ENCODE assay signal across 1 cellular context in the genomic region with DNA sequence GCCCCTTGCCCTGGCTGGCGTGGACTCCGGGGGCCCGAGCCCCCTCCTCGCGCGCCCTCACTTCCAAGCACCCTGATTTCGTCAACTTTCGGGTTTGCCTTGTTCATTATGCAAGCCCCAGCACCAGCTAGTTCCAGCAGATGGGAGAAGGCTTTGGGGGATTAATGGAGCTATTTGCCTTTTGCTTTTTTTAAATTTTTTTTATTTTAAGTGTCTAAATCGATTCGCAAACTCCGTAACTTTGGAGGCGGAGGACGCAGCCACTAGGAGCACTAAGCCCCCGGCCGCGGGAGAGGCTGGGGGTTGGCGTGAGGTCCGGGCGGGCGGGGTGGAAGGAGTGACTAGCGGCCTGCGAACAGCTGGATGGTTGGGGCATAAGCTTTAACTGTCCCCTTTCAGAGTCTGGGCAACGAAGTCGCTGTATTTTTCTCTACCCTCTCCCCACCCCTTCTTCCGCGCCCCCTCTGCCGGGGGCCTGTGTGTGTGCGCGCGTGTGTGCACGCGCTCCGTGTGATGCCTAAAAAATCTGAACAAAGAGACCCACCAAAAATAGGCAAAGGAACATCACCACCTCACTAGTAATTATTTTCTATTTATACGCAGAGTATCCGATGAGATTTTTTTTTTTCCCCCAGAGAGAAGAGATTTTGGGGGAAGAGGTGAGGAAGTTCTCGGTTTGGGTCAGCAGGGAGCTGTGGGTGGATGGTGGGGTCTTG.
TF ChIP-seq lines count a peak whose summit lies in the region.

No MANE protein-coding gene starts in this region.

TF ChIP-seq in A549, 52 proteins besides CTCF, POLR2A, EP300 and RAD21 (continued from another document):
- TF ChIP-seq, protein P1, sequence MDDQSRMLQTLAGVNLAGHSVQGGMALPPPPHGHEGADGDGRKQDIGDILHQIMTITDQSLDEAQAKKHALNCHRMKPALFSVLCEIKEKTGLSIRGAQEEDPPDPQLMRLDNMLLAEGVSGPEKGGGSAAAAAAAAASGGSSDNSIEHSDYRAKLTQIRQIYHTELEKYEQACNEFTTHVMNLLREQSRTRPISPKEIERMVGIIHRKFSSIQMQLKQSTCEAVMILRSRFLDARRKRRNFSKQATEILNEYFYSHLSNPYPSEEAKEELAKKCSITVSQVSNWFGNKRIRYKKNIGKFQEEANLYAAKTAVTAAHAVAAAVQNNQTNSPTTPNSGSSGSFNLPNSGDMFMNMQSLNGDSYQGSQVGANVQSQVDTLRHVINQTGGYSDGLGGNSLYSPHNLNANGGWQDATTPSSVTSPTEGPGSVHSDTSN (IDR thresholded peaks at IDR 0.05) = no peak
- TF ChIP-seq TP53 (CRISPR knock-in tag; IDR thresholded peaks at IDR 0.05) (no peak), MYC (IDR thresholded peaks at IDR 0.05; ENCODE audit: borderline replicate concordance, low read length) (no peak), EHMT2 (IDR thresholded peaks at IDR 0.05; ENCODE audit: low read depth) (no peak), CHD2 (IDR thresholded peaks at IDR 0.05; ENCODE audit: low read length, partially characterized antibody) (no peak)
TF ChIP-seq in A549: peak in this region for 0.
